In genomic region chr9:16062542-16063240, GRCh38 we compare ENCODE assay signal across 1 cellular context.
TF ChIP-seq lines count a peak whose summit lies in the region.

No MANE protein-coding gene starts in this region.

TF ChIP-seq in IMR-90, 13 proteins besides CTCF, POLR2A, EP300 and RAD21:
- no peak for TF ChIP-seq MAZ (IDR thresholded peaks at IDR 0.05; ENCODE audit: borderline replicate concordance, low read depth, low read length)
- peak; percentile 83 for TF ChIP-seq BHLHE40 (IDR thresholded peaks at IDR 0.05; ENCODE audit: low read depth, low read length)
- peak; percentile 91 for TF ChIP-seq FOS (IDR thresholded peaks at IDR 0.05; ENCODE audit: low read depth, low read length)
- no peak for TF ChIP-seq USF2 (IDR thresholded peaks at IDR 0.05; ENCODE audit: low read depth, low read length)
- no peak for TF ChIP-seq CHD1 (IDR thresholded peaks at IDR 0.05; ENCODE audit: low read depth, low read length)
- peak; percentile 99 for TF ChIP-seq CEBPB (IDR thresholded peaks at IDR 0.05; ENCODE audit: low read depth, low read length)
- TF ChIP-seq RCOR1 (IDR thresholded peaks at IDR 0.05; ENCODE audit: insufficient replicate concordance, low read length): peak; percentile 81
- TF ChIP-seq NFE2L2 (IDR thresholded peaks at IDR 0.05; ENCODE audit: low read depth, low read length): no peak
- 0 out of 2 replicates have a peak, but pooled peaks have one; percentile 10 for TF ChIP-seq SMC3 (IDR thresholded peaks at IDR 0.05; ENCODE audit: low read depth, low read length)
- no peak for TF ChIP-seq ELK1 (IDR thresholded peaks at IDR 0.05; ENCODE audit: borderline replicate concordance, low read depth, low read length)
TF ChIP-seq in IMR-90: peak in this region for 5.
